In the genomic region with DNA sequence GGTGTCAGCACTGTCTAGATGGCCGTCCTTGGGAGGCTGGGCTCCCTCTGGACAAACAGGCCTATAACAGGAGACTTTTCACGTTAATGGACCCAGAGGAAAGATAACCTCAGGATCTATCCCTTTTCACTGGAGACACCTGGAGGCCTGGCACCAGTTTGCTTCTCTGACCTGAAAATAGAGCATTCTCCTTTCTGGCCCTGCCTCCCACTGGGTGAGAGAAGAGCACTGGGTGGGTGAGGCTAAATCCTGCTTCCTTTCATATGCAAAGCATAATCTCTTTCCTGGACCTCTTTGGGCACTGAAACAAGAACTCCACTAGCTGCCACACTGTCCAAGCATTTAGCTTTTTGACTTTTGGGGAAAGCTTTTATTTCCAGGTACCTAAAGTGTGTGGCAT, we compare ENCODE assay signal across 18 cellular contexts.
DNase-seq lines count a peak whose midpoint lies in the region; ATAC-seq and TF ChIP-seq lines count a peak whose summit lies in the region.
"Had no signal": no experiment of that assay in that cellular context is flagged by ENCODE, and none has a peak within 500 bp of the region (broad histone marks: within the 10 kb centered on the region; RNA-seq: fewer than 3 reads in every experiment).

No MANE protein-coding gene starts in this region.

- intact Hi-C loops in left ventricle myocardium superior (cut with micrococcal nuclease) (no loop called here), left colon (cut with DNase I, micrococcal nuclease) (no loop called here), prostate gland (cut with DNase I) (no loop called here)

- no peaks in the 10 kb centered on the region for H3K27me3 ChIP-seq in right atrium auricular region
- H3K27me3 ChIP-seq in prostate gland (replicated peaks; ENCODE audit: insufficient read depth), result no peaks in the 10 kb centered on the region
- H3K27me3 ChIP-seq: BLaER1 treated with 17β-estradiol and CSF1 and Interleukin-3, amounts not matched to agents 10 nM and 100 nM; SJSA1 had no signal

- CTCF ChIA-PET in RWPE1 (lab: Yijun Ruan, JAX), result no interaction called here

- DNase-seq in left ventricle myocardium superior (no peak), right atrium auricular region (ENCODE audit: low spot score) (no peak), RWPE1 (ENCODE audit: low spot score) (no peak), left colon (no peak), prostate gland (ENCODE audit: low spot score) (no peak), GM20000 (ENCODE audit: low spot score) (no peak)
- DNase-seq in stimulated activated naive B cell treated with anti-CD40 and anti-IgM and Interleukin-4, amounts not matched to agents 10 μg/mL and 1 μg/mL and 100 μg/mL, for 72 hours, result no peak
- no peak for DNase-seq in stimulated activated CD4-positive, alpha-beta T cell treated with anti-CD3 and anti-CD28 coated beads, Interleukin-15, amount 100 ng/mL, for 24 hours
- DNase-seq: CD8-positive, alpha-beta memory T cell; DMS79; IMR-90; Kasumi-1; NCI-H1105 treated with DMSO at 0.1 percent for 48 hours; NCI-H187 treated with DMSO at 0.1 percent for 48 hours; NCI-H526 treated with DMSO at 0.1 percent for 48 hours; RPMI8226 had no signal

- H3K4me3 Mint-ChIP-seq in stimulated activated naive B cell treated with anti-CD40 and anti-IgM and Interleukin-4, amounts not matched to agents 10 μg/mL and 1 μg/mL and 100 μg/mL, for 72 hours, result no peak overlapping the region

- H3K27ac ChIP-seq in right atrium auricular region, result no peak overlapping the region
- H3K27ac ChIP-seq in RWPE1, result 0 out of 2 replicates have a peak overlapping the region, but pooled peaks have one; percentile 22
- H3K27ac ChIP-seq in prostate gland, result no peak overlapping the region
- H3K27ac ChIP-seq: BLaER1 treated with 17β-estradiol and CSF1 and Interleukin-3, amounts not matched to agents 10 nM and 100 nM; SJSA1 had no signal

- H3K4me1 ChIP-seq in right atrium auricular region (peaks cover 0 to 48% of the 10 kb centered on the region in 2 donors), prostate gland (replicated peaks) (no peaks in the 10 kb centered on the region)

- H3K4me1 Mint-ChIP-seq in stimulated activated naive B cell treated with anti-CD40 and anti-IgM and Interleukin-4, amounts not matched to agents 10 μg/mL and 1 μg/mL and 100 μg/mL, for 72 hours, result peaks cover 26 to 49% of the 10 kb centered on the region in 2 donors

- ATAC-seq in left ventricle myocardium superior (peak; percentile 7), left colon (peak; percentile 17)
- no peak for ATAC-seq in stimulated activated naive B cell treated with anti-CD40 and anti-IgM and Interleukin-4, amounts not matched to agents 10 μg/mL and 1 μg/mL and 100 μg/mL, for 72 hours (replicated peaks)

- H3K36me3 Mint-ChIP-seq in stimulated activated naive B cell treated with anti-CD40 and anti-IgM and Interleukin-4, amounts not matched to agents 10 μg/mL and 1 μg/mL and 100 μg/mL, for 72 hours, result peaks cover 0 to 3% of the 10 kb centered on the region in 2 donors

- 64% methylated on average over 2 of the region's 2 CpGs for WGBS in prostate gland

- H3K36me3 ChIP-seq in right atrium auricular region, result no peaks in the 10 kb centered on the region
- H3K36me3 ChIP-seq in prostate gland, result no peaks in the 10 kb centered on the region
- H3K36me3 ChIP-seq: SJSA1 had no signal

- no peaks in the 10 kb centered on the region for H3K27me3 Mint-ChIP-seq in stimulated activated naive B cell treated with anti-CD40 and anti-IgM and Interleukin-4, amounts not matched to agents 10 μg/mL and 1 μg/mL and 100 μg/mL, for 72 hours
- H3K27me3 Mint-ChIP-seq: CD8-positive, alpha-beta memory T cell had no signal

- no peaks in the 10 kb centered on the region for H3K9me3 Mint-ChIP-seq in stimulated activated naive B cell treated with anti-CD40 and anti-IgM and Interleukin-4, amounts not matched to agents 10 μg/mL and 1 μg/mL and 100 μg/mL, for 72 hours
- H3K9me3 Mint-ChIP-seq: CD8-positive, alpha-beta memory T cell had no signal

- H3K4me3 ChIP-seq in right atrium auricular region, result no peak overlapping the region
- no peak overlapping the region for H3K4me3 ChIP-seq in prostate gland
- H3K4me3 ChIP-seq: BLaER1 treated with 17β-estradiol and CSF1 and Interleukin-3, amounts not matched to agents 10 nM and 100 nM; SJSA1 had no signal

- POLR2A ChIA-PET in RWPE1 (lab: Yijun Ruan, JAX; ENCODE audit: low non-redundant PET), result no interaction called here

- TF ChIP-seq CTCF in right atrium auricular region (IDR thresholded peaks at IDR 0.05), result no peak
- TF ChIP-seq CTCF in RWPE1 (conservative IDR thresholded peaks at IDR 0.05; ENCODE audit: low read depth), result no peak
- TF ChIP-seq CTCF in prostate gland (IDR thresholded peaks at IDR 0.05), result no peak
- TF ChIP-seq CTCF in GM20000 (IDR thresholded peaks at IDR 0.05; ENCODE audit: extremely low read depth, missing control alignments), result no peak

- H3K27ac Mint-ChIP-seq in stimulated activated naive B cell treated with anti-CD40 and anti-IgM and Interleukin-4, amounts not matched to agents 10 μg/mL and 1 μg/mL and 100 μg/mL, for 72 hours, result peak overlapping the region; percentile 56

- no peaks in the 10 kb centered on the region for H3K9me3 ChIP-seq in right atrium auricular region
- no peaks in the 10 kb centered on the region for H3K9me3 ChIP-seq in prostate gland
- H3K9me3 ChIP-seq: BLaER1 treated with 17β-estradiol and CSF1 and Interleukin-3, amounts not matched to agents 10 nM and 100 nM; SJSA1 had no signal

- no peak for TF ChIP-seq POLR2A in prostate gland (IDR thresholded peaks at IDR 0.05)

Comparison
In these comparisons a context has a peak if more than half of its experiments do, and no peak if none do; other contexts are left out.
1. ATAC-seq: peak in left ventricle myocardium superior (single experiment) and left colon (single experiment); none in stimulated activated naive B cell treated with anti-CD40 and anti-IgM and Interleukin-4, amounts not matched to agents 10 μg/mL and 1 μg/mL and 100 μg/mL, for 72 hours (0 of 2).